ENCODE assay signal across 9 cellular contexts in genomic region chr7:27198871-27199801, GRCh38. TPM values are rescaled to one million over a fixed set of nuclear protein-coding genes. Genes with fewer than 3 reads are reported as not detected.
DNase-seq lines count a peak whose midpoint lies in the region; ATAC-seq and TF ChIP-seq lines count a peak whose summit lies in the region.
"Had no signal": no experiment of that assay in that cellular context is flagged by ENCODE, and none has a peak within 500 bp of the region (broad histone marks: within the 10 kb centered on the region; RNA-seq: fewer than 3 reads in every experiment).

No MANE protein-coding gene starts in this region.

- H3K27me3 ChIP-seq in endodermal cell (ENCODE audit: control insufficient read depth, insufficient read depth, low read length, poor library complexity, severe bottlenecking): peaks cover 97% of the 10 kb centered on the region
- H3K27me3 ChIP-seq in skeletal muscle satellite cell (ENCODE audit: control insufficient read depth, insufficient read depth, low read length): peaks cover 28% of the 10 kb centered on the region

- H3K9me3 ChIP-seq in endodermal cell (ENCODE audit: control insufficient read depth, low read length): no peaks in the 10 kb centered on the region
- no peaks in the 10 kb centered on the region for H3K9me3 ChIP-seq in skeletal muscle satellite cell (replicated peaks; ENCODE audit: low read length)

- H3K9me3 Mint-ChIP-seq in endodermal cell: no peaks in the 10 kb centered on the region

- H3K9ac ChIP-seq in endodermal cell (ENCODE audit: extremely low read depth, low read length, poor library complexity, severe bottlenecking) (no peak overlapping the region), skeletal muscle satellite cell (ENCODE audit: low read depth, low read length) (peak overlapping the region; percentile 55)

- H3K4me1 Mint-ChIP-seq in endodermal cell: peaks cover 5% of the 10 kb centered on the region

- 2 to 5% methylated on average over 14 to 93 of the region's 93 CpGs for WGBS in endodermal cell (ENCODE audit: insufficient coverage in 1 of 2, insufficient read length in 1 of 2), 2 experiments

- H3K36me3 ChIP-seq in endodermal cell (ENCODE audit: control insufficient read depth, insufficient read depth, low read length): no peaks in the 10 kb centered on the region
- H3K36me3 ChIP-seq in skeletal muscle satellite cell (ENCODE audit: insufficient read depth, low read length): no peaks in the 10 kb centered on the region

- H3K27ac ChIP-seq in endodermal cell (ENCODE audit: low read depth, low read length): no peak overlapping the region

- peak overlapping the region; percentile 54 for H3K4me3 Mint-ChIP-seq in endodermal cell

- H3K27ac Mint-ChIP-seq in endodermal cell: no peak overlapping the region

- no peaks in the 10 kb centered on the region for H3K36me3 Mint-ChIP-seq in endodermal cell (ENCODE audit: low read depth)

- DNase-seq in NCI-H1417 (lab: John Stamatoyannopoulos, UW) (peak; percentile 35 to 80 (median 78)), NCI-H1417 treated with DMSO at 0.1 percent for 48 hours (lab: John Stamatoyannopoulos, UW) (no peak), NCI-H2171 (lab: John Stamatoyannopoulos, UW) (peak; percentile 20), endodermal cell (peak; percentile 83), NCI-H2227 (lab: John Stamatoyannopoulos, UW; ENCODE audit: unreplicated experiment) (no peak)
- DNase-seq in stimulated activated CD8-positive, alpha-beta memory T cell treated with anti-CD3 and anti-CD28 coated beads, Interleukin-4, amount 100 ng/mL, for 48 hours: no peak
- DNase-seq: kidney glomerular epithelial cell had no signal

- ATAC-seq in GM19397 (IDR thresholded peaks at IDR 0.05; ENCODE audit: unreplicated experiment): no peak

- no peak overlapping the region for H3K4me3 ChIP-seq in endodermal cell (ENCODE audit: low read length)
- peak overlapping the region; percentile 77 for H3K4me3 ChIP-seq in skeletal muscle satellite cell (ENCODE audit: low read length)

- peaks cover 95% of the 10 kb centered on the region for H3K27me3 Mint-ChIP-seq in endodermal cell (ENCODE audit: insufficient read depth)

- no peak for TF ChIP-seq CTCF in endodermal cell (conservative IDR thresholded peaks at IDR 0.05)

- no peaks in the 10 kb centered on the region for H3K4me1 ChIP-seq in endodermal cell (ENCODE audit: control insufficient read depth, insufficient read depth, low read length)
- peaks cover 12% of the 10 kb centered on the region for H3K4me1 ChIP-seq in skeletal muscle satellite cell (ENCODE audit: control insufficient read depth, insufficient read depth, low read length)

- peak overlapping the region; percentile 89 for H3K4me2 ChIP-seq in skeletal muscle satellite cell (ENCODE audit: low read length)

RNA-seq across cellular contexts. Expression of gene HOXA13, which starts 0.8 kb away (rescaled TPM):
- total RNA-seq in endodermal cell: not detected
- 0.53 TPM for polyA plus RNA-seq in endodermal cell (2013, experiment 1 of 2)
- 0.29 TPM for polyA plus RNA-seq in endodermal cell (2013, experiment 2 of 2)
- total RNA-seq in skeletal muscle satellite cell (2012; rRNA removed): 0.22 TPM in 1 of 2 replicates, not detected in the other

RNA-seq across cellular contexts. Expression of gene HOXA11, which starts 14.1 kb away (rescaled TPM):
- total RNA-seq in endodermal cell: not detected
- 1.8 TPM for polyA plus RNA-seq in endodermal cell (2013, experiment 1 of 2)
- 1.4 TPM for polyA plus RNA-seq in endodermal cell (2013, experiment 2 of 2)
- total RNA-seq in skeletal muscle satellite cell (2012; rRNA removed): 3.3 and 3.8 TPM in 2 replicates

RNA-seq across cellular contexts. Expression of gene HOXA10, which starts 25.0 kb away (rescaled TPM):
- total RNA-seq in endodermal cell: not detected
- 12.7 TPM for polyA plus RNA-seq in endodermal cell (2013, experiment 1 of 2)
- polyA plus RNA-seq in endodermal cell (2013, experiment 2 of 2): 8.0 TPM
- 8.5 and 9.4 TPM in 2 replicates for total RNA-seq in skeletal muscle satellite cell (2012; rRNA removed)

RNA-seq across cellular contexts. Expression of gene HOXA9, which starts 33.8 kb away (rescaled TPM):
- total RNA-seq in endodermal cell: not detected
- 23.9 TPM for polyA plus RNA-seq in endodermal cell (2013, experiment 1 of 2)
- polyA plus RNA-seq in endodermal cell (2013, experiment 2 of 2): 14.3 TPM
- total RNA-seq in skeletal muscle satellite cell (2012; rRNA removed): 14.6 and 20.3 TPM in 2 replicates

RNA-seq across cellular contexts. Expression of gene HOXA7, which starts 42.7 kb away (rescaled TPM):
- total RNA-seq in endodermal cell: not detected
- 7.1 TPM for polyA plus RNA-seq in endodermal cell (2013, experiment 1 of 2)
- 2.9 TPM for polyA plus RNA-seq in endodermal cell (2013, experiment 2 of 2)
- total RNA-seq in skeletal muscle satellite cell (2012; rRNA removed): 2.0 and 2.8 TPM in 2 replicates

Comparison
In these comparisons a context has a peak if more than half of its experiments do, and no peak if none do; other contexts are left out.
1. DNase-seq: peak in NCI-H1417 (3 of 3), NCI-H2171 (single experiment) and endodermal cell (single experiment); none in NCI-H1417 treated with DMSO at 0.1 percent for 48 hours (single experiment), stimulated activated CD8-positive, alpha-beta memory T cell treated with anti-CD3 and anti-CD28 coated beads, Interleukin-4, amount 100 ng/mL, for 48 hours (single experiment) and NCI-H2227 (single experiment).